ENCODE assay signal across 1 cellular context in the genomic region with DNA sequence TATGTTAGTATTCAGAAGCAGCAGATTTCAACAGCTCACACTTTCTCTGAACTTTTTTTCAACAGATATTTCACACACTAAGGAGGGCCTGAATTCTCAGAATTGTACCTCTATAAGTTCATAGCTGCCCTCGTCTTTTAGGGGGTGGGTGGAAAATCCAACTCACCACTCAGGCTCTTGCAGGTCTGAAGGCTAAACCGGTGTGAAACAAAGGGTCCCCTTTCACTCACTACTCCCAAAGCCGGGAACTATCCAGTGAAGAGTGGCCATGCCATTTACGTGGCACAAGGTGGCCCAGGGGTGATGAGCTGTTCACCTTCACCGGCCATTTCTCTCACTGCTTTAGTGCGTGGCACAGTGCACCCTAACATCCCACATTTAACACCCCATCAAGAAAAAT.
TF ChIP-seq lines count a peak whose summit lies in the region.

No MANE protein-coding gene starts in this region.

TF ChIP-seq in A549, 52 proteins besides CTCF, POLR2A, EP300 and RAD21 (continued from another document):
- TF ChIP-seq REST (IDR thresholded peaks at IDR 0.05) (no peak), RNF2 (IDR thresholded peaks at IDR 0.05; ENCODE audit: borderline replicate concordance, low read depth) (no peak)
TF ChIP-seq in A549: peak in this region for 0.
